Comparison of ENCODE assay signal across 1 cellular context in genomic region chr1:40351124-40351523, GRCh38.
TF ChIP-seq lines count a peak whose summit lies in the region.

No MANE protein-coding gene starts in this region.

TF ChIP-seq in GM23338, 12 proteins besides CTCF, POLR2A, EP300 and RAD21 (continued from another document):
- TF ChIP-seq ETS1 (IDR thresholded peaks at IDR 0.05) (no peak), POLR2AphosphoS5 (IDR thresholded peaks at IDR 0.05; ENCODE audit: low read depth) (no peak), EZH2phosphoT487 (IDR thresholded peaks at IDR 0.05; ENCODE audit: unreplicated experiment) (no peak), CREB1 (CRISPR knock-in tag; IDR thresholded peaks at IDR 0.05; ENCODE audit: low read depth) (no peak), NANOG (IDR thresholded peaks at IDR 0.05; ENCODE audit: borderline replicate concordance) (no peak), STAT1 (IDR thresholded peaks at IDR 0.05; ENCODE audit: unreplicated experiment) (no peak), ZNF114 (CRISPR knock-in tag; IDR thresholded peaks at IDR 0.05) (no peak)
